ENCODE assay signal across 21 cellular contexts in the genomic region with DNA sequence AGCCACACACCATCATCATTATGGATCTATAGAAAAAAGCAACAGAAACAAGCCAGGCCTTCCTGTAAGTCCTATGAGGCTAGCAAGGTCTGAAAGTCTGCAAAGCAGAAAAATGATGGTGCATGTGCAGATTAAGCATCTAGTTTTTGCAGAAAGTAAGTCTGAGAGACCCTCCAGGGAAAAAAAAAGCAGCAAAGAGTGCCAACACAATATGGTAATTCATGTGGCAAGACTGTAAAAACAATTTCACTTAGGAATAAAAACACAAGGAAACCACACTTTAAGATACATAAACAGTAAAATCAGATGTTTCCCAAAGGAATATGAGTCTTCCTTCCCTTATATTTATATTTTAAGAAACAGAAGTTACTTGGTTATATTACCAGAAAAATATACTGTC.
"Had no signal": no experiment of that assay in that cellular context is flagged by ENCODE, and none has a peak within 500 bp of the region (broad histone marks: within the 10 kb centered on the region; RNA-seq: fewer than 3 reads in every experiment).

No MANE protein-coding gene starts in this region.

- H3K4me1 ChIP-seq: right lobe of liver, upper lobe of left lung had no signal

- H3K4me3 Mint-ChIP-seq: activated B cell treated with CpG ODN at 0.5 μM for 24 hours; activated CD4-positive, alpha-beta T cell treated with anti-CD3 and anti-CD28 coated beads for 36 hours; dendritic cell treated with granulocyte-macrophage colony-stimulating factor and Interleukin-4, amounts not matched to agents 40 ng/mL and 50 ng/mL, for 4 days; natural killer cell had no signal

- DNase-seq: activated B cell treated with CpG ODN at 0.5 μM for 24 hours; activated CD4-positive, alpha-beta T cell treated with anti-CD3 and anti-CD28 coated beads for 36 hours; activated CD4-positive, alpha-beta T cell treated with anti-CD3 and anti-CD28 coated beads, Interleukin-2, amount 50 U/mL, for 4 hours; activated gamma-delta T cell; activated naive CD4-positive, alpha-beta T cell treated with anti-CD3 and anti-CD28 coated beads, Interleukin-2, amount 50 U/mL, for 16 hours; aorta; effector memory CD4-positive, alpha-beta T cell; heart left ventricle; left ventricle myocardium superior; mammary epithelial cell; midbrain; natural killer cell; right lobe of liver; small intestine; stimulated activated CD4-positive, alpha-beta T cell treated with anti-CD3 and anti-CD28 coated beads, Interleukin-15, amount 100 ng/mL, for 24 hours; stimulated activated naive CD4-positive, alpha-beta T cell; T1000; upper lobe of left lung had no signal

- H3K27me3 Mint-ChIP-seq: activated B cell treated with CpG ODN at 0.5 μM for 24 hours; activated CD4-positive, alpha-beta T cell treated with anti-CD3 and anti-CD28 coated beads for 36 hours; dendritic cell treated with granulocyte-macrophage colony-stimulating factor and Interleukin-4, amounts not matched to agents 40 ng/mL and 50 ng/mL, for 4 days had no signal

- H3K27ac Mint-ChIP-seq: activated B cell treated with CpG ODN at 0.5 μM for 24 hours; activated CD4-positive, alpha-beta T cell treated with anti-CD3 and anti-CD28 coated beads for 36 hours; dendritic cell treated with granulocyte-macrophage colony-stimulating factor and Interleukin-4, amounts not matched to agents 40 ng/mL and 50 ng/mL, for 4 days; natural killer cell had no signal

- ATAC-seq: activated CD4-positive, alpha-beta T cell treated with anti-CD3 and anti-CD28 coated beads for 36 hours; heart left ventricle; left ventricle myocardium superior; natural killer cell; right lobe of liver had no signal

- H3K4me3 ChIP-seq: cardiac muscle cell, heart left ventricle, right lobe of liver, thoracic aorta, upper lobe of left lung had no signal

- H3K27ac ChIP-seq: cardiac muscle cell, heart left ventricle, right lobe of liver, thoracic aorta, upper lobe of left lung had no signal

- H3K4me1 Mint-ChIP-seq: activated B cell treated with CpG ODN at 0.5 μM for 24 hours; activated CD4-positive, alpha-beta T cell treated with anti-CD3 and anti-CD28 coated beads for 36 hours; natural killer cell had no signal

- H3K27me3 ChIP-seq: cardiac muscle cell, heart left ventricle, right lobe of liver, upper lobe of left lung had no signal

- H3K9me3 Mint-ChIP-seq: activated B cell treated with CpG ODN at 0.5 μM for 24 hours; dendritic cell treated with granulocyte-macrophage colony-stimulating factor and Interleukin-4, amounts not matched to agents 40 ng/mL and 50 ng/mL, for 4 days; natural killer cell had no signal
